8 cellular contexts compared by ENCODE assay signal in the genomic region with DNA sequence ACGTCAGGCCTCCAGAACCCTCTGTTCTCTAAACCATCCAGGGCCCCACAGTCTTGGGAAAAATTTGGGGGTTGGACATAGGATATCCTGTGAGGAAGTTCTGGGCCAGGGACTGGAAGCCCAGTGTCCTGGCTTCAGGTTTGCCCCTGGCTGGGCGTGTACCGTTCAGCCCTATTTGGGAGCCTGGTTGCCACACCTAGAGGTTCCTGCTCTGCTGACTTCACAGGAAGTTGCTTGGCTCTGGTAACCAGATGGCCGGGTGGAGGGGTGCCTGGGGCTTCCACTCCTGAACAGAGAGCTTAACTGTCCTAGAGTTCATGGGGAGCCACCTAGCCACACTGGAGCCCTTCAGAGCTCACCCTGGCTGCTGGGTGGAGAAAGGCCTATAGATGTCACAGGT. TPM values are rescaled to one million over a fixed set of nuclear protein-coding genes. Genes with fewer than 3 reads are reported as not detected.
DNase-seq lines count a peak whose midpoint lies in the region; ATAC-seq lines count a peak whose summit lies in the region.

No MANE protein-coding gene starts in this region.

- H3K4me3 ChIP-seq in iPS DF 6.9 (ENCODE audit: low read length), result peak overlapping the region; percentile 98; the same call in 1 of the 2 replicates

- H3K27me3 Mint-ChIP-seq in activated T-helper 17 cell treated with anti-CD3 and anti-CD28 coated beads, Interleukin-2, amount 50 U/mL, for 72 hours, result no peaks in the 10 kb centered on the region
- H3K27me3 Mint-ChIP-seq in stimulated activated naive CD8-positive, alpha-beta T cell treated with anti-CD3 and anti-CD28 coated beads, Interleukin-15, Interleukin-2, amounts not matched to agents 100 ng/mL and 50 ng/mL, for 24 hours, result no peaks in the 10 kb centered on the region

- H3K4me1 ChIP-seq in iPS DF 6.9 (ENCODE audit: control insufficient read depth, insufficient read depth, low read length), result 0 out of 2 replicates have a peak, but pooled peaks cover 1% of the 10 kb centered on the region

- H3K27ac Mint-ChIP-seq in activated T-helper 17 cell treated with anti-CD3 and anti-CD28 coated beads, Interleukin-2, amount 50 U/mL, for 72 hours, result peak overlapping the region; percentile 83
- H3K27ac Mint-ChIP-seq in stimulated activated naive CD8-positive, alpha-beta T cell treated with anti-CD3 and anti-CD28 coated beads, Interleukin-15, Interleukin-2, amounts not matched to agents 100 ng/mL and 50 ng/mL, for 24 hours, result peak overlapping the region; percentile 67

- H3K9me3 Mint-ChIP-seq in activated T-helper 17 cell treated with anti-CD3 and anti-CD28 coated beads, Interleukin-2, amount 50 U/mL, for 72 hours, result no peaks in the 10 kb centered on the region
- no peaks in the 10 kb centered on the region for H3K9me3 Mint-ChIP-seq in stimulated activated naive CD8-positive, alpha-beta T cell treated with anti-CD3 and anti-CD28 coated beads, Interleukin-15, Interleukin-2, amounts not matched to agents 100 ng/mL and 50 ng/mL, for 24 hours

- H3K36me3 Mint-ChIP-seq in activated T-helper 17 cell treated with anti-CD3 and anti-CD28 coated beads, Interleukin-2, amount 50 U/mL, for 72 hours (ENCODE audit: low read depth), result peaks cover 12% of the 10 kb centered on the region
- H3K36me3 Mint-ChIP-seq in stimulated activated naive CD8-positive, alpha-beta T cell treated with anti-CD3 and anti-CD28 coated beads, Interleukin-15, Interleukin-2, amounts not matched to agents 100 ng/mL and 50 ng/mL, for 24 hours (ENCODE audit: low read depth), result no peaks in the 10 kb centered on the region

- WGBS in iPS DF 6.9 (ENCODE audit: insufficient coverage, insufficient read length), result no CpG with 5 or more reads among the region's 4 CpGs

- DNase-seq in activated T-cell treated with anti-CD3 and anti-CD28 coated beads for 1 hour (ENCODE audit: low read depth) (peak; percentile 19), activated T-cell treated with anti-CD3 and anti-CD28 coated beads for 4 hours (no peak), iPS DF 6.9 (ENCODE audit: low read depth, low spot score) (no peak), hypothalamus (lab: John Stamatoyannopoulos, UW) (no peak), hepatic stellate cell (ENCODE audit: low spot score) (no peak)

- H3K27ac ChIP-seq in iPS DF 6.9 (ENCODE audit: low read length), result no peak overlapping the region

- peak overlapping the region; percentile 75 for H3K4me3 Mint-ChIP-seq in activated T-helper 17 cell treated with anti-CD3 and anti-CD28 coated beads, Interleukin-2, amount 50 U/mL, for 72 hours
- H3K4me3 Mint-ChIP-seq in stimulated activated naive CD8-positive, alpha-beta T cell treated with anti-CD3 and anti-CD28 coated beads, Interleukin-15, Interleukin-2, amounts not matched to agents 100 ng/mL and 50 ng/mL, for 24 hours, result peak overlapping the region; percentile 81

- no peaks in the 10 kb centered on the region for H3K9me3 ChIP-seq in iPS DF 6.9 (ENCODE audit: control insufficient read depth, insufficient read depth, low read length)

- peak; percentile 57 for ATAC-seq in activated T-helper 17 cell treated with anti-CD3 and anti-CD28 coated beads, Interleukin-2, amount 50 U/mL, for 72 hours (replicated peaks)
- ATAC-seq in HG03139 (IDR thresholded peaks at IDR 0.05; ENCODE audit: unreplicated experiment), result no peak

- no peaks in the 10 kb centered on the region for H3K27me3 ChIP-seq in iPS DF 6.9 (ENCODE audit: control insufficient read depth, insufficient read depth, low read length)

- H3K4me1 Mint-ChIP-seq in activated T-helper 17 cell treated with anti-CD3 and anti-CD28 coated beads, Interleukin-2, amount 50 U/mL, for 72 hours, result peaks cover 8% of the 10 kb centered on the region
- peaks cover 23% of the 10 kb centered on the region for H3K4me1 Mint-ChIP-seq in stimulated activated naive CD8-positive, alpha-beta T cell treated with anti-CD3 and anti-CD28 coated beads, Interleukin-15, Interleukin-2, amounts not matched to agents 100 ng/mL and 50 ng/mL, for 24 hours (ENCODE audit: low read depth)

- peaks cover 3% of the 10 kb centered on the region; the same call in 1 of the 2 replicates for H3K36me3 ChIP-seq in iPS DF 6.9 (ENCODE audit: control insufficient read depth, insufficient read depth, low read length)

RNA-seq across cellular contexts. Expression of gene TAFAZZIN, which starts 1.1 kb away (rescaled TPM):
- 10 to 100 TPM; 39.3 to 40.8 TPM for total RNA-seq in activated T-helper 17 cell treated with anti-CD3 and anti-CD28 coated beads, Interleukin-2, amount 50 U/mL, for 72 hours

RNA-seq across cellular contexts. Expression of gene DNASE1L1, which starts 3.4 kb away (rescaled TPM):
- 10 to 100 TPM; 13.9 to 16.7 TPM for total RNA-seq in activated T-helper 17 cell treated with anti-CD3 and anti-CD28 coated beads, Interleukin-2, amount 50 U/mL, for 72 hours

RNA-seq across cellular contexts. Expression of gene RPL10, which starts 14.3 kb away (rescaled TPM):
- 1,000 to 10,000 TPM; 1,604 to 1,651 TPM for total RNA-seq in activated T-helper 17 cell treated with anti-CD3 and anti-CD28 coated beads, Interleukin-2, amount 50 U/mL, for 72 hours

RNA-seq across cellular contexts. Expression of gene ATP6AP1, which starts 16.0 kb away (rescaled TPM):
- 10 to 100 TPM; 39.9 to 42.1 TPM for total RNA-seq in activated T-helper 17 cell treated with anti-CD3 and anti-CD28 coated beads, Interleukin-2, amount 50 U/mL, for 72 hours

RNA-seq across cellular contexts. Expression of gene GDI1, which starts 24.5 kb away (rescaled TPM):
- 100 to 1,000 TPM; 120 to 165 TPM for total RNA-seq in activated T-helper 17 cell treated with anti-CD3 and anti-CD28 coated beads, Interleukin-2, amount 50 U/mL, for 72 hours
